ENCODE assay signal across 11 cellular contexts in genomic region chr12:8904665-8905064, GRCh38.
"Had no signal": no experiment of that assay in that cellular context is flagged by ENCODE, and none has a peak within 500 bp of the region (broad histone marks: within the 10 kb centered on the region; RNA-seq: fewer than 3 reads in every experiment).

No MANE protein-coding gene starts in this region.

- H3K36me3 ChIP-seq: breast epithelium, gastroesophageal sphincter had no signal

- ATAC-seq: esophagus mucosa, gastroesophageal sphincter, T-cell had no signal

- H3K9me3 Mint-ChIP-seq: activated naive CD4-positive, alpha-beta T cell treated with anti-CD3 and anti-CD28 coated beads, Interleukin-2, amount 50 U/mL, for 24 hours; T-cell had no signal

- H3K4me3 ChIP-seq: breast epithelium, gastroesophageal sphincter, lung had no signal

- H3K27ac Mint-ChIP-seq: activated naive CD4-positive, alpha-beta T cell treated with anti-CD3 and anti-CD28 coated beads, Interleukin-2, amount 50 U/mL, for 24 hours; T-cell had no signal

- DNase-seq: activated gamma-delta T cell; effector CD4-positive, alpha-beta T cell; occipital lobe; posterior cingulate gyrus; stimulated activated naive CD4-positive, alpha-beta T cell; T-cell had no signal

- H3K4me1 Mint-ChIP-seq: activated naive CD4-positive, alpha-beta T cell treated with anti-CD3 and anti-CD28 coated beads, Interleukin-2, amount 50 U/mL, for 24 hours had no signal

- H3K4me3 Mint-ChIP-seq: activated naive CD4-positive, alpha-beta T cell treated with anti-CD3 and anti-CD28 coated beads, Interleukin-2, amount 50 U/mL, for 24 hours; T-cell had no signal

- H3K27ac ChIP-seq: breast epithelium had no signal

- H3K27me3 ChIP-seq: breast epithelium, gastroesophageal sphincter had no signal

- H3K9me3 ChIP-seq: breast epithelium, gastroesophageal sphincter had no signal

- H3K36me3 Mint-ChIP-seq: activated naive CD4-positive, alpha-beta T cell treated with anti-CD3 and anti-CD28 coated beads, Interleukin-2, amount 50 U/mL, for 24 hours; T-cell had no signal

- H3K4me1 ChIP-seq: breast epithelium had no signal
